Comparison of ENCODE assay signal across 9 cellular contexts in the genomic region with DNA sequence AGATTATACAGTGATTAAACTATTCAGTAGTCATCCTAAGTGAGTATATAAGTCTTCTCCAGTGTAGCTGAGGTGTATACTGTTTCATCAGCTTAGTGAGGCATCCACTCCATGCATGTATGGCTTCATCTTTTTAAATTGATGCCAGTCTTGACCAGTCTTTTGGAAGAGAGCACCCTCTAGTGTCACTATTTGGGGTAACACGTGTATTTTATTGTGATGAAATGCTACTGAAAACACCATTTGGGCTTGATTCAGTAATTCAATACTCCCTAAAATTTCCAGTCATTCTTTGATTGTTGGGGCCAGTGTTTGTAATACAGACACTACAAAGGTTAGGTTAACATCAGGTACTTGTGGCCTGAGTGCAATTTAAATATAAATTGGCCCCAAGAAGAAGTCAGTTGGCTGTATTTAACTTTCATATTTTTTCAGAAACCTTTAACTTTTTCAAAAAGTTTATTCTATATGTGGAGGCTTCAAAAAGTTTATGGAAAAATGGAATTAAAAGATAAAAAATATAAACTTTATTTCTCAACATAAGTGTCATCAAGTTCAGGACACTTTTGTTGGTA. TPM values are rescaled to one million over a fixed set of nuclear protein-coding genes. Genes with fewer than 3 reads are reported as not detected.
A peak's percentile ranks its signal among the peaks of the same experiment; 100 is the strongest.
DNase-seq lines count a peak whose midpoint lies in the region; ATAC-seq, FAIRE-seq and TF ChIP-seq lines count a peak whose summit lies in the region.
"Had no signal": no experiment of that assay in that cellular context is flagged by ENCODE, and none has a peak within 500 bp of the region (broad histone marks: within the 10 kb centered on the region; RNA-seq: fewer than 3 reads in every experiment).

No MANE protein-coding gene starts in this region.

- H3K4me3 ChIP-seq in HAP-1, result no peak overlapping the region
- no peak overlapping the region for H3K4me3 ChIP-seq in ascending aorta
- H3K4me3 ChIP-seq in kidney (ENCODE audit: low read length in 2 of 2), result no peak overlapping the region

- ATAC-seq in HG03521 (IDR thresholded peaks at IDR 0.05; ENCODE audit: unreplicated experiment), result no peak
- ATAC-seq in activated naive CD8-positive, alpha-beta T cell treated with anti-CD3 and anti-CD28 coated beads, Interleukin-2, amount 50 U/mL, for 24 hours, result no peak

- H3K4me1 Mint-ChIP-seq in activated naive CD8-positive, alpha-beta T cell treated with anti-CD3 and anti-CD28 coated beads, Interleukin-2, amount 50 U/mL, for 24 hours, result no peaks in the 10 kb centered on the region

- TF ChIP-seq CTCF in ascending aorta (IDR thresholded peaks at IDR 0.05) (peak in 2 of 3 experiments; percentile 48 to 56), kidney (IDR thresholded peaks at IDR 0.05; ENCODE audit: borderline replicate concordance, extremely low read depth, insufficient read depth) (peak; percentile 67)

- peak; percentile 31 for DNase-seq in DMS 273 treated with DMSO at 0.1 percent for 48 hours (lab: John Stamatoyannopoulos, UW)
- DNase-seq in HAP-1 (ENCODE audit: low spot score in 2 of 2), result peak; percentile 19 to 23
- DNase-seq in NCI-H2029 treated with DMSO at 0.1 percent for 48 hours (lab: John Stamatoyannopoulos, UW), result peak; percentile 65
- DNase-seq in ascending aorta (ENCODE audit: low spot score in 2 of 2), result no peak
- no peak for DNase-seq in kidney
- no peak for DNase-seq in activated naive CD8-positive, alpha-beta T cell treated with anti-CD3 and anti-CD28 coated beads, Interleukin-2, amount 50 U/mL, for 24 hours
- no peak for DNase-seq in stimulated activated CD4-positive, alpha-beta T cell treated with anti-CD3 and anti-CD28 coated beads, Interleukin-4, amount 100 ng/mL, for 1 hour
- DNase-seq: right cardiac atrium had no signal

- H3K27me3 ChIP-seq in HAP-1 (ENCODE audit: low read depth) (no peaks in the 10 kb centered on the region), ascending aorta (no peaks in the 10 kb centered on the region)

- in situ Hi-C loops in HAP-1 (cut with MboI; ENCODE audit: low sequenced_read_pairs), result loop anchor here (10.0 kb wide), 1 partner anchor 642 kb away; no protein-coding TSS in a partner anchor

- intact Hi-C loops in ascending aorta (cut with DNase I) (no loop called here), kidney (cut with DNase I) (no loop called here)

- H3K9me3 ChIP-seq in HAP-1 (no peaks in the 10 kb centered on the region), ascending aorta (no peaks in the 10 kb centered on the region), kidney (ENCODE audit: control insufficient read depth in 1 of 2, low read length in 2 of 2) (no peaks in the 10 kb centered on the region)

- no peak for FAIRE-seq in kidney (lab: Jason Lieb, UNC)

- no peaks in the 10 kb centered on the region for H3K36me3 Mint-ChIP-seq in activated naive CD8-positive, alpha-beta T cell treated with anti-CD3 and anti-CD28 coated beads, Interleukin-2, amount 50 U/mL, for 24 hours (ENCODE audit: low read depth)

- H3K9me3 Mint-ChIP-seq in activated naive CD8-positive, alpha-beta T cell treated with anti-CD3 and anti-CD28 coated beads, Interleukin-2, amount 50 U/mL, for 24 hours, result no peaks in the 10 kb centered on the region

- H3K27ac ChIP-seq in ascending aorta (no peak overlapping the region), kidney (ENCODE audit: low read depth in 2 of 2, low read length in 2 of 2) (no peak overlapping the region)

- H3K4me3 Mint-ChIP-seq in activated naive CD8-positive, alpha-beta T cell treated with anti-CD3 and anti-CD28 coated beads, Interleukin-2, amount 50 U/mL, for 24 hours, result no peak overlapping the region

- H3K27me3 Mint-ChIP-seq in activated naive CD8-positive, alpha-beta T cell treated with anti-CD3 and anti-CD28 coated beads, Interleukin-2, amount 50 U/mL, for 24 hours, result peaks cover 2% of the 10 kb centered on the region

- no peak overlapping the region for H3K27ac Mint-ChIP-seq in activated naive CD8-positive, alpha-beta T cell treated with anti-CD3 and anti-CD28 coated beads, Interleukin-2, amount 50 U/mL, for 24 hours

- H3K36me3 ChIP-seq in HAP-1 (replicated peaks), result no peaks in the 10 kb centered on the region
- H3K36me3 ChIP-seq in ascending aorta, result no peaks in the 10 kb centered on the region
- no peaks in the 10 kb centered on the region for H3K36me3 ChIP-seq in kidney (ENCODE audit: control insufficient read depth in 1 of 2, insufficient read depth in 2 of 2, low read length in 2 of 2)

- H3K4me1 ChIP-seq in HAP-1 (no peaks in the 10 kb centered on the region), ascending aorta (no peaks in the 10 kb centered on the region), kidney (ENCODE audit: control insufficient read depth in 1 of 2, insufficient read depth in 1 of 2, low read depth in 1 of 2, low read length in 2 of 2) (no peaks in the 10 kb centered on the region)

- H3K9ac ChIP-seq in kidney (ENCODE audit: low read length in 2 of 2), result no peak overlapping the region

RNA-seq across cellular contexts. Expression of a gene that starts 35.3 kb away (rescaled TPM):
- 8.6 TPM for total RNA-seq in ascending aorta
- total RNA-seq in kidney, result 14.8 TPM
- 4.4 TPM for polyA plus RNA-seq in kidney (ENCODE audit: insufficient read depth, low read depth, low replicate concordance)

Comparison
In these comparisons a context has a peak if more than half of its experiments do, and no peak if none do; other contexts are left out.
1. DNase-seq: peak in DMS 273 treated with DMSO at 0.1 percent for 48 hours (single experiment), HAP-1 (2 of 2) and NCI-H2029 treated with DMSO at 0.1 percent for 48 hours (single experiment); none in ascending aorta (0 of 2), kidney (single experiment), activated naive CD8-positive, alpha-beta T cell treated with anti-CD3 and anti-CD28 coated beads, Interleukin-2, amount 50 U/mL, for 24 hours (single experiment) and stimulated activated CD4-positive, alpha-beta T cell treated with anti-CD3 and anti-CD28 coated beads, Interleukin-4, amount 100 ng/mL, for 1 hour (single experiment).